Comparison of ENCODE assay signal across 18 cellular contexts in the genomic region with DNA sequence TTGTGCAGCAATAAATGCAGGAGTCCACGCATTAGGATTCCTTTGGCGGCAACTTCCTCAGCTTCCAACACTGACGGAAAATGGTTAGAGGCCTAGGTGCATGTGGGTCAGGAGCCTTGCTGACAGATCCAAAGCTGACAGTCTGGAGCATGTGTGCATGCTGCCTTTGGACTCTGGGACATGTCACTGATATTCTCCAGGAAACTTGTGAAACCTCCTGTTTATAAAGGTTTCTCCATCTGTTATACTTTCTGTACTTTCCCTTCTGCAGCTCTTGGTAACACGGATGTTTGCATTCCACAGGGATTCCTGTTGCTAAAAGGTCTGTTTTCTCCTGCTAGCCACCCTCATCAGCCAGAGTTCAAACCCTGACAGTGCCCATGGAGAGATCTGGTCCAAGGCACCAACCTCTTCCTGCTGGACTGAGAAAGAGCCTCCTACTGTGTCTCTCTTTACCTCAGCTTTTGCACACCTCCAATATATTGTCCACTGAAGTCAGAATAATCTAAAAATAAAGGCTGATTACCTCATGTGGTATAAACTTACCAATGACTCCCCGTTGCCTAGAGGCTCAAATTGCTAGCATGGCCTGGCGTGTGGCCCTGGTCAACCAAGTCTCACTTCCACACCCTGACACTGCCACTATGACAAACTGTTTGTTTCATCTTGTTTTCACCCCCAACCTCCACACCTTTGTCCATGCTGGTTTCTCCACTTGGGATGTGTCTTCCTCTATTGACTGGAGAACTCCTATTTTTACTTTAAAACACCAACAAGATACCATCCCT. TPM values are rescaled to one million over a fixed set of nuclear protein-coding genes. Genes with fewer than 3 reads are reported as not detected.
DNase-seq lines count a peak whose midpoint lies in the region; TF ChIP-seq lines count a peak whose summit lies in the region.
"Had no signal": no experiment of that assay in that cellular context is flagged by ENCODE, and none has a peak within 500 bp of the region (broad histone marks: within the 10 kb centered on the region; RNA-seq: fewer than 3 reads in every experiment).

No MANE protein-coding gene starts in this region.

- peak overlapping the region; percentile 89 for H4K91ac ChIP-seq in mesenchymal stem cell (ENCODE audit: low read length)

- H2AK5ac ChIP-seq in mesenchymal stem cell (ENCODE audit: low read length, severe bottlenecking), result no peak overlapping the region

- peak overlapping the region; percentile 89 for H2BK120ac ChIP-seq in mesenchymal stem cell (ENCODE audit: low read depth, low read length)

- no peak overlapping the region for H2BK15ac ChIP-seq in mesenchymal stem cell (ENCODE audit: low read depth, poor library complexity, severe bottlenecking)

- H3K14ac ChIP-seq in mesenchymal stem cell (ENCODE audit: low read length in 2 of 2), result peak overlapping the region in 1 of 2 experiments; percentile 26

- H2BK12ac ChIP-seq in mesenchymal stem cell (ENCODE audit: low read length in 2 of 2), result peak overlapping the region; percentile 97 to 99

- H3K4me2 ChIP-seq in mesenchymal stem cell (ENCODE audit: low read length, poor library complexity, severe bottlenecking), result no peak overlapping the region

- H3K27ac ChIP-seq in mesenchymal stem cell (ENCODE audit: low read length, poor library complexity, severe bottlenecking), result no peak overlapping the region
- H3K27ac ChIP-seq in tibial artery, result peak overlapping the region; percentile 56 to 84
- no peak overlapping the region for H3K27ac ChIP-seq in colonic mucosa
- H3K27ac ChIP-seq: SJSA1 had no signal

- peak overlapping the region in 1 of 2 experiments; percentile 77 for H3K4ac ChIP-seq in mesenchymal stem cell (ENCODE audit: low read depth in 1 of 2, low read length in 2 of 2)

- H3K23ac ChIP-seq in mesenchymal stem cell (ENCODE audit: low read length in 2 of 2), result peak overlapping the region in 1 of 2 experiments; percentile 46

- peaks cover 4 to 50% of the 10 kb centered on the region in 2 experiments for H3K36me3 ChIP-seq in mesenchymal stem cell (ENCODE audit: control insufficient read depth in 1 of 2, insufficient read depth in 2 of 2, low read depth in 1 of 2, low read length in 2 of 2)
- peaks cover 62 to 79% (median 73%) of the 10 kb centered on the region in 3 donors for H3K36me3 ChIP-seq in tibial artery
- H3K36me3 ChIP-seq in colonic mucosa, result no peaks in the 10 kb centered on the region
- H3K36me3 ChIP-seq: SJSA1 had no signal

- peak overlapping the region; percentile 47 to 92 for H3K18ac ChIP-seq in mesenchymal stem cell (ENCODE audit: low read depth in 1 of 2, low read length in 2 of 2)

- intact Hi-C loops in tibial artery (cut with DNase I; ENCODE audit: low total_unique reads), result no loop called here
- intact Hi-C loops in colonic mucosa (cut with DNase I), result no loop called here

- H3K4me3 ChIP-seq in mesenchymal stem cell (ENCODE audit: insufficient read depth in 1 of 2, low read depth in 1 of 2, low read length in 2 of 2), result no peak overlapping the region
- no peak overlapping the region for H3K4me3 ChIP-seq in tibial artery
- H3K4me3 ChIP-seq in colonic mucosa, result no peak overlapping the region
- H3K4me3 ChIP-seq: SJSA1 had no signal

- no peaks in the 10 kb centered on the region for H3K79me1 ChIP-seq in mesenchymal stem cell (replicated peaks; ENCODE audit: low read length, poor library complexity, severe bottlenecking)

- H3K27me3 ChIP-seq in mesenchymal stem cell (ENCODE audit: control insufficient read depth in 1 of 2, insufficient read depth in 1 of 2, low read length in 2 of 2) (no peaks in the 10 kb centered on the region), tibial artery (no peaks in the 10 kb centered on the region), colonic mucosa (no peaks in the 10 kb centered on the region)
- H3K27me3 ChIP-seq: SJSA1 had no signal

- H3K9ac ChIP-seq in mesenchymal stem cell (ENCODE audit: low read length) (no peak overlapping the region), colonic mucosa (ENCODE audit: low read depth in 2 of 2, low read length in 2 of 2) (no peak overlapping the region)

- DNase-seq in DMS53 (lab: John Stamatoyannopoulos, UW), result peak; percentile 4
- DNase-seq in DMS53 treated with DMSO at 0.1 percent for 48 hours (lab: John Stamatoyannopoulos, UW; ENCODE audit: unreplicated experiment), result no peak
- DNase-seq in dermis microvascular lymphatic vessel endothelial cell (ENCODE audit: low read depth in 2 of 2), result peak; percentile 30 to 55
- DNase-seq in mesenchymal stem cell, result peak; percentile 95
- DNase-seq in tibial artery, result no peak
- no peak for DNase-seq in NCI-H1105 (lab: John Stamatoyannopoulos, UW)
- no peak for DNase-seq in GM13976 (ENCODE audit: low spot score)
- no peak for DNase-seq in colonic mucosa
- DNase-seq: 8988T; activated CD4-positive, alpha-beta T cell treated with anti-CD3 and anti-CD28 coated beads, Interleukin-2, amount 10 ng/mL, durations not matched to agents 7 days and 5 days; activated T-cell treated with anti-CD3 and anti-CD28 coated beads, Interleukin-2, amount 50 U/mL, for 1 hour; CD8-positive, alpha-beta memory T cell; KG1; NCI-H446 treated with DMSO at 0.1 percent for 48 hours; nucleus accumbens; stimulated activated naive CD8-positive, alpha-beta T cell treated with anti-CD3 and anti-CD28 coated beads, Interleukin-15, amount 100 ng/mL, for 72 hours; T1000 had no signal

- no peak overlapping the region for H2AFZ ChIP-seq in mesenchymal stem cell (ENCODE audit: low read depth, low read length)

- H3K9me3 ChIP-seq in mesenchymal stem cell (ENCODE audit: control insufficient read depth, low read length), result no peaks in the 10 kb centered on the region
- no peaks in the 10 kb centered on the region for H3K9me3 ChIP-seq in tibial artery
- H3K9me3 ChIP-seq in colonic mucosa, result no peaks in the 10 kb centered on the region
- H3K9me3 ChIP-seq: SJSA1 had no signal

- TF ChIP-seq CTCF in tibial artery (IDR thresholded peaks at IDR 0.05), result no peak
- TF ChIP-seq CTCF in GM13976 (IDR thresholded peaks at IDR 0.05; ENCODE audit: borderline replicate concordance, control extremely low read depth, extremely low read depth, insufficient read depth, missing control alignments), result no peak
- TF ChIP-seq CTCF in colonic mucosa (IDR thresholded peaks at IDR 0.05), result no peak

- peak overlapping the region; percentile 78 for H4K8ac ChIP-seq in mesenchymal stem cell (ENCODE audit: low read length)

- in situ Hi-C loops in GM13976 (cut with MboI; ENCODE audit: low sequenced_read_pairs, unreplicated experiment), result no loop called here

- H3K4me1 ChIP-seq in mesenchymal stem cell (ENCODE audit: control insufficient read depth, insufficient read depth, low read depth, low read length) (peaks cover 13% of the 10 kb centered on the region), tibial artery (peaks cover 0 to 41% (median 6%) of the 10 kb centered on the region in 4 donors), colonic mucosa (no peaks in the 10 kb centered on the region)

- H2BK5ac ChIP-seq in mesenchymal stem cell (ENCODE audit: low read depth, low read length, poor library complexity, severe bottlenecking), result no peak overlapping the region

- WGBS in mesenchymal stem cell, result 52% methylated on average over 6 of the region's 6 CpGs

RNA-seq across cellular contexts. Expression of a gene that starts 31.1 kb away (rescaled TPM):
- total RNA-seq in dermis microvascular lymphatic vessel endothelial cell (62.0 and 441 TPM in 2 replicates), colonic mucosa (10 to 100 TPM; 10.3 to 29.3 TPM)
- 0.35 TPM for polyA plus RNA-seq in mesenchymal stem cell (2013, experiment 1 of 2)
- 0.32 TPM for polyA plus RNA-seq in mesenchymal stem cell (2013, experiment 2 of 2)
- total RNA-seq: activated CD4-positive, alpha-beta T cell treated with anti-CD3 and anti-CD28 coated beads, Interleukin-2, amount 10 ng/mL, durations not matched to agents 7 days and 5 days; CD8-positive, alpha-beta memory T cell; SJSA1 had no signal
- polyA plus RNA-seq: CD8-positive, alpha-beta memory T cell had no signal

RNA-seq across cellular contexts. Expression of a gene that starts 58.6 kb away (rescaled TPM):
- total RNA-seq in dermis microvascular lymphatic vessel endothelial cell (38.0 and 48.9 TPM in 2 replicates), colonic mucosa (10 to 100 TPM; 24.0 to 39.3 TPM)
- polyA plus RNA-seq in mesenchymal stem cell (2013, experiment 1 of 2), result 22.6 TPM
- polyA plus RNA-seq in mesenchymal stem cell (2013, experiment 2 of 2), result 23.1 TPM

Comparison
In these comparisons a context has a peak if more than half of its experiments do, and no peak if none do; other contexts are left out.
1. DNase-seq: peak in DMS53 (single experiment), dermis microvascular lymphatic vessel endothelial cell (2 of 2) and mesenchymal stem cell (single experiment); none in DMS53 treated with DMSO at 0.1 percent for 48 hours (single experiment), tibial artery (0 of 2), NCI-H1105 (single experiment), GM13976 (single experiment) and colonic mucosa (single experiment).
2. H3K27ac ChIP-seq: peak in tibial artery (2 of 2); none in mesenchymal stem cell (single experiment) and colonic mucosa (single experiment).